Comparison of ENCODE assay signal across 1 cellular context in genomic region chr1:214545293-214545692, GRCh38.
A peak's percentile ranks its signal among the peaks of the same experiment; 100 is the strongest.
TF ChIP-seq lines count a peak whose summit lies in the region.

No MANE protein-coding gene starts in this region.

TF ChIP-seq in HEK293, 187 proteins besides CTCF, POLR2A, EP300 and RAD21 (continued from another document):
- TF ChIP-seq PRDM10 (tag by site-specific recombination; IDR thresholded peaks at IDR 0.05) (0 out of 2 replicates have a peak, but pooled peaks have one; percentile 36), PRDM2 (tag by site-specific recombination; IDR thresholded peaks at IDR 0.05; ENCODE audit: borderline replicate concordance) (no peak), FEZF1 (tag by site-specific recombination; IDR thresholded peaks at IDR 0.05) (peak; percentile 53; the same call in 1 of the 2 replicates), ZNF18 (tag by site-specific recombination; IDR thresholded peaks at IDR 0.05) (peak; percentile 42; the same call in 1 of the 2 replicates), ZNF544 (tag by site-specific recombination; IDR thresholded peaks at IDR 0.05) (no peak), WT1 (tag by site-specific recombination; IDR thresholded peaks at IDR 0.05) (0 out of 2 replicates have a peak, but pooled peaks have one; percentile 16), YY1 (tag by site-specific recombination; IDR thresholded peaks at IDR 0.05) (no peak), SP3 (tag by site-specific recombination; IDR thresholded peaks at IDR 0.05) (no peak), ZNF48 (tag by site-specific recombination; IDR thresholded peaks at IDR 0.05) (no peak), ZNF19 (tag by site-specific recombination; IDR thresholded peaks at IDR 0.05; ENCODE audit: low read depth) (peak; percentile 13; the same call in 1 of the 2 replicates), KLF1 (tag by site-specific recombination; IDR thresholded peaks at IDR 0.05) (no peak)
TF ChIP-seq in HEK293: peak in this region for 9.
